Comparison of ENCODE assay signal across 15 cellular contexts in the genomic region with DNA sequence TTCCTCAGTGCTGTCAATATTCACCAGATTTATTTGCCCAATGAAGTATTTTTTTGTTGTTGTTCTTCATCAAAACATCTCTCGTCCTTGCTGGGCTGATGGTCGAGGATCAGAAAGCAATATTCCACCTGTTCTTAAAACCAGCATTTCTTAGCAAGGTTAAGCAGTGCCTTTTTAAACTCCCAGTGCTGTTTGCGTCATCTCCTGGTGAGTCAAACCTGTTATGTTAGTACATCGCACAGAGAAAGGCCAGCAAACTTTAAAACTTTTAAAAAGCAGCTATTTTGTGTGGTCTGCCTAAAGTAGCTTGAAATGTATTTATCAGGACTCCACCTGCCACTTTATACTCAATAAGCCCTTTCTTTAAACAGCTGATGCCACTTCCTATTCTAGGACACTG.
"Had no signal": no experiment of that assay in that cellular context is flagged by ENCODE, and none has a peak within 500 bp of the region (broad histone marks: within the 10 kb centered on the region; RNA-seq: fewer than 3 reads in every experiment).

No MANE protein-coding gene starts in this region.

- H3K27me3 ChIP-seq: right atrium auricular region, tibial artery, vagina had no signal

- H3K4me1 ChIP-seq: right atrium auricular region, tibial artery, vagina had no signal

- H3K4me1 Mint-ChIP-seq: naive thymus-derived CD4-positive, alpha-beta T cell had no signal

- H3K27ac ChIP-seq: right atrium auricular region, tibial artery, vagina had no signal

- H3K9me3 ChIP-seq: right atrium auricular region, vagina had no signal

- H3K4me3 ChIP-seq: lung, right atrium auricular region, smooth muscle cell, tibial artery, vagina had no signal

- ATAC-seq: left cardiac atrium; naive thymus-derived CD4-positive, alpha-beta T cell had no signal

- H3K27me3 Mint-ChIP-seq: activated naive CD8-positive, alpha-beta T cell; naive thymus-derived CD4-positive, alpha-beta T cell had no signal

- H3K27ac Mint-ChIP-seq: activated naive CD8-positive, alpha-beta T cell; naive thymus-derived CD4-positive, alpha-beta T cell had no signal

- H3K36me3 Mint-ChIP-seq: activated naive CD8-positive, alpha-beta T cell; naive thymus-derived CD4-positive, alpha-beta T cell had no signal

- H3K4me3 Mint-ChIP-seq: activated naive CD8-positive, alpha-beta T cell; naive thymus-derived CD4-positive, alpha-beta T cell had no signal

- H3K36me3 ChIP-seq: right atrium auricular region, tibial artery, vagina had no signal

- DNase-seq: activated CD4-positive, alpha-beta T cell treated with anti-CD3 and anti-CD28 coated beads for 1 hour; activated CD4-positive, alpha-beta T cell treated with anti-CD3 and anti-CD28 coated beads, Interleukin-2, amount 50 U/mL, for 48 hours; activated gamma-delta T cell; activated T-cell treated with anti-CD3 and anti-CD28 coated beads, Interleukin-2, amount 50 U/mL, for 48 hours; anterior cingulate cortex; glutamatergic neuron; left cardiac atrium; naive thymus-derived CD4-positive, alpha-beta T cell; posterior cingulate gyrus; tibial artery had no signal

- H3K4me2 ChIP-seq: smooth muscle cell had no signal
